Comparison of ENCODE assay signal across 15 cellular contexts in genomic region chr17:79217473-79218135, GRCh38.
"Had no signal": no experiment of that assay in that cellular context is flagged by ENCODE, and none has a peak within 500 bp of the region (broad histone marks: within the 10 kb centered on the region; RNA-seq: fewer than 3 reads in every experiment).

No MANE protein-coding gene starts in this region.

- ATAC-seq: activated CD4-positive, alpha-beta T cell treated with anti-CD3 and anti-CD28 coated beads for 36 hours; foreskin keratinocyte; heart left ventricle; lower lobe of right lung; T-helper 17 cell had no signal

- DNase-seq: activated CD4-positive, alpha-beta memory T cell treated with anti-CD3 and anti-CD28 coated beads, Interleukin-2, amount 10 ng/mL, durations not matched to agents 7 days and 5 days; activated CD4-positive, alpha-beta T cell treated with anti-CD3 and anti-CD28 coated beads for 36 hours; activated naive CD8-positive, alpha-beta T cell treated with anti-CD3 and anti-CD28 coated beads for 36 hours; activated T-cell treated with anti-CD3 and anti-CD28 coated beads, Interleukin-2, amount 50 U/mL, for 24 hours; cortex of kidney; effector CD8-positive, alpha-beta T cell; foreskin keratinocyte; lower lobe of right lung; nephron progenitor cell; psoas muscle; sigmoid colon; spleen; T-helper 17 cell; upper lobe of left lung had no signal
